Comparison of ENCODE assay signal across 23 cellular contexts in genomic region chr2:122478773-122479172, GRCh38.
"Had no signal": no experiment of that assay in that cellular context is flagged by ENCODE, and none has a peak within 500 bp of the region (broad histone marks: within the 10 kb centered on the region; RNA-seq: fewer than 3 reads in every experiment).

No MANE protein-coding gene starts in this region.

- ATAC-seq: gastrocnemius medialis, left lobe of liver, lower lobe of right lung, natural killer cell had no signal

- H3K27me3 ChIP-seq: esophagus muscularis mucosa, gastrocnemius medialis, neural progenitor cell, ovary, right atrium auricular region, sigmoid colon, stomach, transverse colon had no signal

- H3K36me3 Mint-ChIP-seq: memory B cell, mesothelial cell of epicardium, natural killer cell had no signal

- H3K4me1 ChIP-seq: esophagus muscularis mucosa, gastrocnemius medialis, lower lobe of right lung, right atrium auricular region, stomach, transverse colon had no signal

- H3K27ac ChIP-seq: epithelial cell of prostate, esophagus muscularis mucosa, gastrocnemius medialis, lower lobe of right lung, neural progenitor cell, ovary, right atrium auricular region, sigmoid colon, stomach, thoracic aorta, transverse colon had no signal

- H2AFZ ChIP-seq: neural progenitor cell had no signal

- H3K4me3 Mint-ChIP-seq: memory B cell, mesothelial cell of epicardium, natural killer cell, neural progenitor cell had no signal

- H3K9me3 Mint-ChIP-seq: neural progenitor cell had no signal

- H3K4me2 ChIP-seq: neural progenitor cell had no signal

- H3K36me3 ChIP-seq: esophagus muscularis mucosa, gastrocnemius medialis, lower lobe of right lung, neural progenitor cell, ovary, right atrium auricular region, sigmoid colon, stomach, thoracic aorta, transverse colon had no signal

- DNase-seq: effector memory CD4-positive, alpha-beta T cell; gastrocnemius medialis; glutamatergic neuron; islet precursor cell; lower lobe of right lung; natural killer cell; nucleus accumbens; ovary; sigmoid colon; small intestine; stimulated activated CD4-positive, alpha-beta T cell treated with anti-CD3 and anti-CD28 coated beads, Interleukin-12 subunit alpha, Interleukin-12 subunit beta, amount 100 ng/mL, for 4 hours; stimulated activated naive CD4-positive, alpha-beta T cell; stomach; substantia nigra; transverse colon had no signal

- H3K9me3 ChIP-seq: esophagus muscularis mucosa, gastrocnemius medialis, lower lobe of right lung, ovary, right atrium auricular region, sigmoid colon, stomach, thoracic aorta, transverse colon had no signal

- H3K27ac Mint-ChIP-seq: memory B cell, mesothelial cell of epicardium, natural killer cell, neural progenitor cell had no signal

- H3K4me3 ChIP-seq: esophagus muscularis mucosa, gastrocnemius medialis, lower lobe of right lung, neural progenitor cell, ovary, right atrium auricular region, sigmoid colon, stomach, thoracic aorta, transverse colon had no signal

- H3K4me1 Mint-ChIP-seq: memory B cell, natural killer cell had no signal

- H3K9ac ChIP-seq: neural progenitor cell had no signal

- H3K27me3 Mint-ChIP-seq: memory B cell had no signal

- FAIRE-seq: small intestine had no signal
